In genomic region chr13:112899618-112900600, GRCh38 we compare ENCODE assay signal across 20 cellular contexts.
DNase-seq lines count a peak whose midpoint lies in the region; ATAC-seq, FAIRE-seq and TF ChIP-seq lines count a peak whose summit lies in the region.
"Had no signal": no experiment of that assay in that cellular context is flagged by ENCODE, and none has a peak within 500 bp of the region (broad histone marks: within the 10 kb centered on the region; RNA-seq: fewer than 3 reads in every experiment).

No MANE protein-coding gene starts in this region.

- H3K4me1 ChIP-seq in endodermal cell (ENCODE audit: control insufficient read depth, insufficient read depth, low read length) = no peaks in the 10 kb centered on the region
- H3K4me1 ChIP-seq in osteoblast (ENCODE audit: insufficient read depth, low read length) = no peaks in the 10 kb centered on the region

- H4K20me1 ChIP-seq in osteoblast (ENCODE audit: insufficient read depth, low read length) = no peaks in the 10 kb centered on the region

- no peak overlapping the region for H2AFZ ChIP-seq in osteoblast (ENCODE audit: low read length)

- peaks cover 27% of the 10 kb centered on the region for H3K9me3 ChIP-seq in endodermal cell (ENCODE audit: control insufficient read depth, low read length)
- H3K9me3 ChIP-seq in osteoblast (ENCODE audit: low read depth, low read length) = peaks cover 1% of the 10 kb centered on the region
- H3K9me3 ChIP-seq: Peyer's patch had no signal

- H3K9ac ChIP-seq in endodermal cell (ENCODE audit: extremely low read depth, low read length, poor library complexity, severe bottlenecking) = no peak overlapping the region

- no peak overlapping the region for H3K4me2 ChIP-seq in osteoblast (ENCODE audit: insufficient read depth, low read length)

- no peak for ATAC-seq in natural killer cell treated with Interleukin-12 subunit alpha and Interleukin-12 subunit beta and Interleukin-15 and Interleukin-18, amount 100 ng/mL, for 72 hours
- ATAC-seq in natural killer cell = no peak

- H3K9me3 Mint-ChIP-seq in natural killer cell treated with Interleukin-12 subunit alpha and Interleukin-12 subunit beta and Interleukin-15 and Interleukin-18, amount 100 ng/mL, for 72 hours = peaks cover under 1% of the 10 kb centered on the region
- no peaks in the 10 kb centered on the region for H3K9me3 Mint-ChIP-seq in natural killer cell
- peaks cover 7% of the 10 kb centered on the region for H3K9me3 Mint-ChIP-seq in endodermal cell
- no peaks in the 10 kb centered on the region for H3K9me3 Mint-ChIP-seq in activated CD4-positive, alpha-beta T cell treated with anti-CD3 and anti-CD28 coated beads, Interleukin-2, amount 10 ng/mL, durations not matched to agents 24 days and 14 days

- H3K27me3 Mint-ChIP-seq in natural killer cell treated with Interleukin-12 subunit alpha and Interleukin-12 subunit beta and Interleukin-15 and Interleukin-18, amount 100 ng/mL, for 72 hours = peaks cover 4 to 8% of the 10 kb centered on the region in 2 donors
- H3K27me3 Mint-ChIP-seq in natural killer cell (ENCODE audit: low read depth in 2 of 2) (peaks cover 7 to 8% of the 10 kb centered on the region in 2 donors), endodermal cell (ENCODE audit: insufficient read depth) (no peaks in the 10 kb centered on the region)
- H3K27me3 Mint-ChIP-seq in activated CD4-positive, alpha-beta T cell treated with anti-CD3 and anti-CD28 coated beads, Interleukin-2, amount 10 ng/mL, durations not matched to agents 24 days and 14 days = peaks cover 5% of the 10 kb centered on the region

- H3K36me3 ChIP-seq in endodermal cell (ENCODE audit: control insufficient read depth, insufficient read depth, low read length) (peaks cover 26% of the 10 kb centered on the region), osteoblast (ENCODE audit: insufficient read depth, low read length) (no peaks in the 10 kb centered on the region)
- H3K36me3 ChIP-seq: Peyer's patch had no signal

- peak overlapping the region in 1 of 2 donors; percentile 53 for H3K27ac Mint-ChIP-seq in natural killer cell treated with Interleukin-12 subunit alpha and Interleukin-12 subunit beta and Interleukin-15 and Interleukin-18, amount 100 ng/mL, for 72 hours
- H3K27ac Mint-ChIP-seq in natural killer cell (no peak overlapping the region), endodermal cell (no peak overlapping the region)
- H3K27ac Mint-ChIP-seq in activated CD4-positive, alpha-beta T cell treated with anti-CD3 and anti-CD28 coated beads, Interleukin-2, amount 10 ng/mL, durations not matched to agents 24 days and 14 days = no peak overlapping the region

- H3K27me3 ChIP-seq in endodermal cell (ENCODE audit: control insufficient read depth, insufficient read depth, low read length, poor library complexity, severe bottlenecking) (no peaks in the 10 kb centered on the region), osteoblast (ENCODE audit: insufficient read depth, low read length) (peaks cover 56% of the 10 kb centered on the region)
- H3K27me3 ChIP-seq: Peyer's patch had no signal

- peak; percentile 22 for DNase-seq in natural killer cell treated with Interleukin-12 subunit alpha and Interleukin-12 subunit beta and Interleukin-15 and Interleukin-18, amount 100 ng/mL, for 72 hours (ENCODE audit: low spot score)
- DNase-seq in natural killer cell (no peak), endodermal cell (peak; percentile 35), osteoblast (ENCODE audit: insufficient read length, low spot score, missing footprints) (peak; percentile 86), urothelium cell line (ENCODE audit: low spot score) (no peak), GDM1 (lab: John Stamatoyannopoulos, UW) (no peak), RCC 7860 (ENCODE audit: low spot score) (no peak)
- no peak for DNase-seq in activated CD4-positive, alpha-beta T cell treated with anti-CD3 and anti-CD28 coated beads, Interleukin-2, amount 10 ng/mL, durations not matched to agents 24 days and 14 days
- DNase-seq: DMS 273 treated with DMSO at 0.1 percent for 48 hours, HCEC 1CT, IMR-90, Kasumi-1, NCI-H1105 treated with DMSO at 0.1 percent for 48 hours, NCI-H1694 treated with DMSO at 0.1 percent for 48 hours, NCI-H2107, NCI-H2227 treated with DMSO at 0.1 percent for 48 hours, NCI-H524, SIG-M5 had no signal

- intact Hi-C loops in natural killer cell (cut with micrococcal nuclease) = no loop called here
- intact Hi-C loops in activated CD4-positive, alpha-beta T cell treated with anti-CD3 and anti-CD28 coated beads, Interleukin-2, amount 10 ng/mL, durations not matched to agents 24 days and 14 days (cut with micrococcal nuclease) = no loop called here

- H3K36me3 Mint-ChIP-seq in natural killer cell treated with Interleukin-12 subunit alpha and Interleukin-12 subunit beta and Interleukin-15 and Interleukin-18, amount 100 ng/mL, for 72 hours = no peaks in the 10 kb centered on the region
- H3K36me3 Mint-ChIP-seq in natural killer cell = no peaks in the 10 kb centered on the region
- H3K36me3 Mint-ChIP-seq in endodermal cell (ENCODE audit: low read depth) = peaks cover 36% of the 10 kb centered on the region
- H3K36me3 Mint-ChIP-seq in activated CD4-positive, alpha-beta T cell treated with anti-CD3 and anti-CD28 coated beads, Interleukin-2, amount 10 ng/mL, durations not matched to agents 24 days and 14 days (ENCODE audit: low read depth) = no peaks in the 10 kb centered on the region
- H3K36me3 Mint-ChIP-seq: CD14-positive monocyte had no signal

- WGBS in endodermal cell (ENCODE audit: insufficient coverage in 1 of 2, insufficient read length in 1 of 2), 2 experiments = 94 to 95% methylated on average over 19 to 24 of the region's 24 CpGs

- H3K4me3 ChIP-seq in endodermal cell (ENCODE audit: low read length) (no peak overlapping the region), osteoblast (ENCODE audit: insufficient read depth, low read length) (no peak overlapping the region)
- H3K4me3 ChIP-seq: Peyer's patch had no signal

- H3K79me2 ChIP-seq in osteoblast (ENCODE audit: insufficient read depth, low read length) = no peaks in the 10 kb centered on the region

- H3K4me1 Mint-ChIP-seq in natural killer cell treated with Interleukin-12 subunit alpha and Interleukin-12 subunit beta and Interleukin-15 and Interleukin-18, amount 100 ng/mL, for 72 hours (ENCODE audit: low read depth in 2 of 2) = peaks cover 0 to 4% of the 10 kb centered on the region in 2 donors
- H3K4me1 Mint-ChIP-seq in natural killer cell = peaks cover 0 to 8% of the 10 kb centered on the region in 2 donors
- peaks cover 23% of the 10 kb centered on the region for H3K4me1 Mint-ChIP-seq in endodermal cell
- no peaks in the 10 kb centered on the region for H3K4me1 Mint-ChIP-seq in activated CD4-positive, alpha-beta T cell treated with anti-CD3 and anti-CD28 coated beads, Interleukin-2, amount 10 ng/mL, durations not matched to agents 24 days and 14 days

- H3K27ac ChIP-seq in endodermal cell (ENCODE audit: low read depth, low read length) (peak overlapping the region; percentile 44), osteoblast (ENCODE audit: low read depth, low read length) (no peak overlapping the region)
- H3K27ac ChIP-seq: Peyer's patch had no signal

- no peak overlapping the region for H3K4me3 Mint-ChIP-seq in natural killer cell treated with Interleukin-12 subunit alpha and Interleukin-12 subunit beta and Interleukin-15 and Interleukin-18, amount 100 ng/mL, for 72 hours
- no peak overlapping the region for H3K4me3 Mint-ChIP-seq in natural killer cell
- no peak overlapping the region for H3K4me3 Mint-ChIP-seq in endodermal cell
- no peak overlapping the region for H3K4me3 Mint-ChIP-seq in activated CD4-positive, alpha-beta T cell treated with anti-CD3 and anti-CD28 coated beads, Interleukin-2, amount 10 ng/mL, durations not matched to agents 24 days and 14 days
- H3K4me3 Mint-ChIP-seq: CD14-positive monocyte had no signal

- FAIRE-seq in urothelium cell line (lab: Jason Lieb, UNC) (peak; percentile 27), RCC 7860 (lab: Jason Lieb, UNC) (no peak)

- TF ChIP-seq CTCF in natural killer cell (IDR thresholded peaks at IDR 0.05) = no peak
- TF ChIP-seq CTCF in endodermal cell (conservative IDR thresholded peaks at IDR 0.05) = no peak
- TF ChIP-seq CTCF in osteoblast (IDR thresholded peaks at IDR 0.05; ENCODE audit: extremely low read depth, low read depth, low read length) = no peak

Comparison
In these comparisons a context has a peak if more than half of its experiments do, and no peak if none do; other contexts are left out.
1. DNase-seq: peak in natural killer cell treated with Interleukin-12 subunit alpha and Interleukin-12 subunit beta and Interleukin-15 and Interleukin-18, amount 100 ng/mL, for 72 hours (single experiment), endodermal cell (single experiment) and osteoblast (single experiment); none in natural killer cell (single experiment), urothelium cell line (single experiment), GDM1 (single experiment), activated CD4-positive, alpha-beta T cell treated with anti-CD3 and anti-CD28 coated beads, Interleukin-2, amount 10 ng/mL, durations not matched to agents 24 days and 14 days (single experiment) and RCC 7860 (single experiment).